Comparison of ENCODE assay signal across 20 cellular contexts in genomic region chr5:179152941-179153340, GRCh38.
DNase-seq lines count a peak whose midpoint lies in the region; ATAC-seq and TF ChIP-seq lines count a peak whose summit lies in the region.
"Had no signal": no experiment of that assay in that cellular context is flagged by ENCODE, and none has a peak within 500 bp of the region (broad histone marks: within the 10 kb centered on the region; RNA-seq: fewer than 3 reads in every experiment).

No MANE protein-coding gene starts in this region.

- peak; percentile 40 for DNase-seq in CD14-positive monocyte (ENCODE audit: low spot score)
- peak; percentile 56 for DNase-seq in RWPE2 (ENCODE audit: low spot score)
- peak; percentile 42 for DNase-seq in islet precursor cell
- DNase-seq in sciatic nerve (ENCODE audit: low spot score), result peak; percentile 26
- no peak for DNase-seq in activated T-helper 1 cell treated with anti-CD3 and anti-CD28 coated beads, Interleukin-12 subunit alpha, Interleukin-12 subunit beta, Interleukin-2, Interleukin-4 antibody, amounts not matched to agents 30 ng/mL and 10 ng/mL and 1 ng/mL, durations not matched to agents 14 hours and 24 hours and 36 hours (ENCODE audit: low spot score)
- no peak for DNase-seq in T-helper 2 cell
- DNase-seq: COR-L47, DMS79 treated with DMSO at 0.1 percent for 48 hours, Karpas-422, MV-4-11, NCI-H1105 treated with DMSO at 0.1 percent for 48 hours, NCI-H2081, NCI-H2171, NCI-H345, NCI-H524, NCI-H82, SHP77 had no signal

- no peak overlapping the region for H3K4me3 ChIP-seq in RWPE2 (ENCODE audit: severe bottlenecking)
- H3K4me3 ChIP-seq: Peyer's patch had no signal

- no peaks in the 10 kb centered on the region for H3K27me3 ChIP-seq in RWPE2 (ENCODE audit: insufficient read depth, poor library complexity, severe bottlenecking)
- H3K27me3 ChIP-seq: Peyer's patch had no signal

- H3K27ac ChIP-seq in RWPE2 (ENCODE audit: poor library complexity, severe bottlenecking), result no peak overlapping the region
- H3K27ac ChIP-seq: Peyer's patch had no signal

- peaks cover 17% of the 10 kb centered on the region for H3K9me3 ChIP-seq in RWPE2 (ENCODE audit: severe bottlenecking)
- H3K9me3 ChIP-seq: Peyer's patch had no signal

- H3K36me3 ChIP-seq in RWPE2 (ENCODE audit: low read depth), result no peaks in the 10 kb centered on the region
- H3K36me3 ChIP-seq: Peyer's patch had no signal

- peaks cover 0 to 16% (median 6%) of the 10 kb centered on the region in 7 donors for H3K9me3 Mint-ChIP-seq in CD14-positive monocyte
- peaks cover 4% of the 10 kb centered on the region for H3K9me3 Mint-ChIP-seq in activated T-helper 1 cell treated with anti-CD3 and anti-CD28 coated beads, Interleukin-12 subunit alpha, Interleukin-12 subunit beta, Interleukin-2, Interleukin-4 antibody, amounts not matched to agents 30 ng/mL and 10 ng/mL and 1 ng/mL, durations not matched to agents 14 hours and 24 hours and 36 hours
- H3K9me3 Mint-ChIP-seq: CD4-positive, alpha-beta T cell had no signal

- H3K4me1 ChIP-seq in RWPE2 (ENCODE audit: insufficient read depth, poor library complexity, severe bottlenecking), result no peaks in the 10 kb centered on the region
- H3K4me1 ChIP-seq: Peyer's patch had no signal

- intact Hi-C loops in CD14-positive monocyte (cut with micrococcal nuclease), result no loop called here
- intact Hi-C loops in sciatic nerve (cut with DNase I), result no loop called here
- intact Hi-C loops in activated T-helper 1 cell treated with anti-CD3 and anti-CD28 coated beads, Interleukin-12 subunit alpha, Interleukin-12 subunit beta, Interleukin-2, Interleukin-4 antibody, amounts not matched to agents 30 ng/mL and 10 ng/mL and 1 ng/mL, durations not matched to agents 14 hours and 24 hours and 36 hours (cut with micrococcal nuclease), result no loop called here

- no peak overlapping the region for H3K27ac Mint-ChIP-seq in CD14-positive monocyte
- no peak overlapping the region for H3K27ac Mint-ChIP-seq in activated T-helper 1 cell treated with anti-CD3 and anti-CD28 coated beads, Interleukin-12 subunit alpha, Interleukin-12 subunit beta, Interleukin-2, Interleukin-4 antibody, amounts not matched to agents 30 ng/mL and 10 ng/mL and 1 ng/mL, durations not matched to agents 14 hours and 24 hours and 36 hours
- H3K27ac Mint-ChIP-seq: CD4-positive, alpha-beta T cell had no signal

- ATAC-seq in RWPE2 (ENCODE audit: low read depth) (no peak), sciatic nerve (no peak), HG02938 (IDR thresholded peaks at IDR 0.05; ENCODE audit: unreplicated experiment) (no peak)

- H3K4me1 Mint-ChIP-seq in CD14-positive monocyte, result no peaks in the 10 kb centered on the region
- H3K4me1 Mint-ChIP-seq in activated T-helper 1 cell treated with anti-CD3 and anti-CD28 coated beads, Interleukin-12 subunit alpha, Interleukin-12 subunit beta, Interleukin-2, Interleukin-4 antibody, amounts not matched to agents 30 ng/mL and 10 ng/mL and 1 ng/mL, durations not matched to agents 14 hours and 24 hours and 36 hours (ENCODE audit: low read depth), result no peaks in the 10 kb centered on the region

- TF ChIP-seq CTCF in CD14-positive monocyte (IDR thresholded peaks at IDR 0.05) (no peak), RWPE2 (IDR thresholded peaks at IDR 0.05; ENCODE audit: poor library complexity, severe bottlenecking) (no peak)

- H3K4me3 Mint-ChIP-seq in CD14-positive monocyte, result no peak overlapping the region
- no peak overlapping the region for H3K4me3 Mint-ChIP-seq in activated T-helper 1 cell treated with anti-CD3 and anti-CD28 coated beads, Interleukin-12 subunit alpha, Interleukin-12 subunit beta, Interleukin-2, Interleukin-4 antibody, amounts not matched to agents 30 ng/mL and 10 ng/mL and 1 ng/mL, durations not matched to agents 14 hours and 24 hours and 36 hours
- H3K4me3 Mint-ChIP-seq: CD4-positive, alpha-beta T cell had no signal

- no peaks in the 10 kb centered on the region for H3K36me3 Mint-ChIP-seq in CD14-positive monocyte
- H3K36me3 Mint-ChIP-seq in activated T-helper 1 cell treated with anti-CD3 and anti-CD28 coated beads, Interleukin-12 subunit alpha, Interleukin-12 subunit beta, Interleukin-2, Interleukin-4 antibody, amounts not matched to agents 30 ng/mL and 10 ng/mL and 1 ng/mL, durations not matched to agents 14 hours and 24 hours and 36 hours (ENCODE audit: low read depth), result no peaks in the 10 kb centered on the region

- H3K27me3 Mint-ChIP-seq in CD14-positive monocyte (ENCODE audit: low read depth in 3 of 3), result peaks cover 2 to 10% (median 3%) of the 10 kb centered on the region in 3 donors
- no peaks in the 10 kb centered on the region for H3K27me3 Mint-ChIP-seq in activated T-helper 1 cell treated with anti-CD3 and anti-CD28 coated beads, Interleukin-12 subunit alpha, Interleukin-12 subunit beta, Interleukin-2, Interleukin-4 antibody, amounts not matched to agents 30 ng/mL and 10 ng/mL and 1 ng/mL, durations not matched to agents 14 hours and 24 hours and 36 hours (ENCODE audit: insufficient read depth)
- H3K27me3 Mint-ChIP-seq: CD4-positive, alpha-beta T cell had no signal

Comparison
In these comparisons a context has a peak if more than half of its experiments do, and no peak if none do; other contexts are left out.
1. DNase-seq: peak in CD14-positive monocyte (single experiment), RWPE2 (single experiment), islet precursor cell (single experiment) and sciatic nerve (single experiment); none in activated T-helper 1 cell treated with anti-CD3 and anti-CD28 coated beads, Interleukin-12 subunit alpha, Interleukin-12 subunit beta, Interleukin-2, Interleukin-4 antibody, amounts not matched to agents 30 ng/mL and 10 ng/mL and 1 ng/mL, durations not matched to agents 14 hours and 24 hours and 36 hours (single experiment) and T-helper 2 cell (0 of 5).